8 cellular contexts compared by ENCODE assay signal in the genomic region with DNA sequence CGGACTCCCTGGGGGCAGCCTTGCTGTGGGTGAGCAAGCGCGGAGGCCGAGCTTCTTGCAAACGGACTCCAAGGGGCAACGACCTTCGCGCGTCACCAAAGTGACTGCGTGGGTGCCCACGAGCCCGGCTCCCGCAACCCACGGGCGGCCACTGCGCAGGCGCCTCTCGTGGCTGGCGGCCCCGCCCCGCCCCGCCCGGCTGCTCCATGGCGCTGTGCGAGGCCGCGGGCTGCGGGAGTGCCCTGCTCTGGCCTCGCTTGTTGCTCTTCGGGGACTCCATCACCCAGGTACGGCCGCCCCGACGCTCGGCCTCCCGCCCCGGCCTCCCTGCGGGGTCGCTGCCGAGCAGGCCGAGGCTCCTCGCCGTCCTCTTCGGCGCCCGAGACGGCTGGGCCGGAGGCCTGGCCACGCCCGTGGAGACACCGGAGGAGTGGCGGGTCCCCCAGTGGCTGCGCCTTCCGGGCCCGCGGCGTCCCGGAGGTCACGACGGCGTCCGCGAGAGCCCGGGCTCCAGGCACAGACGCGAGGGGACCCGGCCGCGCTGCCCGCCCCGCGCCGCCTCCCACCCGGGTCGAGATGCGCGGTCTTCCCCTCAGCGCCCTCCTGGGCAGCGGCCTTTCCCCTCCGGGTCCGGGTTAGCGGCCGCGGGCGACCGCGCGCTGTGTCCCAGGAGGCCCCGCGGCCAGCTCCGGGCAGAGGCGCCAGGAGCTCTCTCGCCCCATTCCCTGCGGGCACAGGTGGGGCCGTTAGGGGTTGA. TPM values are rescaled to one million over a fixed set of nuclear protein-coding genes. Genes with fewer than 3 reads are reported as not detected.
DNase-seq lines count a peak whose midpoint lies in the region; ATAC-seq and TF ChIP-seq lines count a peak whose summit lies in the region.

A gene with protein sequence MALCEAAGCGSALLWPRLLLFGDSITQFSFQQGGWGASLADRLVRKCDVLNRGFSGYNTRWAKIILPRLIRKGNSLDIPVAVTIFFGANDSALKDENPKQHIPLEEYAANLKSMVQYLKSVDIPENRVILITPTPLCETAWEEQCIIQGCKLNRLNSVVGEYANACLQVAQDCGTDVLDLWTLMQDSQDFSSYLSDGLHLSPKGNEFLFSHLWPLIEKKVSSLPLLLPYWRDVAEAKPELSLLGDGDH (plus strand): TSS at position 191 of the 757 bp plus-strand sequence. CDS start 16 bp downstream, at position 207.

- no peaks in the 10 kb centered on the region for H3K27me3 Mint-ChIP-seq in Calu3 (ENCODE audit: unreplicated experiment)

- peak within 1 kb of the TSS; percentile 90 for H3K9ac ChIP-seq in adipocyte (ENCODE audit: low read length)

- H3K4me1 ChIP-seq in adipocyte (ENCODE audit: control insufficient read depth, insufficient read depth, low read length), result peaks cover 24% of the 10 kb centered on the region
- peaks cover 0 to 53% (median 29%) of the 10 kb centered on the region in 9 donors for H3K4me1 ChIP-seq in heart right ventricle
- H3K4me1 ChIP-seq in prostate gland (replicated peaks), result no peaks in the 10 kb centered on the region

- TF ChIP-seq CTCF in Calu3 (IDR thresholded peaks at IDR 0.05; ENCODE audit: unreplicated experiment), result no peak
- peak in 4 of 9 donors; percentile 9 to 30 (median 18) for TF ChIP-seq CTCF in heart right ventricle (IDR thresholded peaks at IDR 0.05)
- peak in 2 of 4 experiments; percentile 12 to 15 for TF ChIP-seq CTCF in prostate gland (IDR thresholded peaks at IDR 0.05)

- no peaks in the 10 kb centered on the region for H3K4me1 Mint-ChIP-seq in Calu3 (ENCODE audit: low read depth, unreplicated experiment)

- H3K4me3 Mint-ChIP-seq in Calu3 (ENCODE audit: low read depth, unreplicated experiment), result peak within 1 kb of the TSS; percentile 68

- TF ChIP-seq POLR2A in prostate gland (IDR thresholded peaks at IDR 0.05), result peak; percentile 63

- H3K9me3 ChIP-seq in adipocyte (ENCODE audit: control insufficient read depth, low read length) (no peaks in the 10 kb centered on the region), heart right ventricle (no peaks in the 10 kb centered on the region), prostate gland (no peaks in the 10 kb centered on the region)

- BruUV-seq in Calu3 (replicated peaks; lab: Mats Ljungman, UMichigan), result no TSS peak

- H3K27me3 ChIP-seq in adipocyte (replicated peaks; ENCODE audit: control insufficient read depth, insufficient read depth, low read length) (no peaks in the 10 kb centered on the region), heart right ventricle (no peaks in the 10 kb centered on the region), prostate gland (replicated peaks; ENCODE audit: insufficient read depth) (no peaks in the 10 kb centered on the region)

- ATAC-seq in GM19455 (IDR thresholded peaks at IDR 0.05; ENCODE audit: unreplicated experiment) (peak; percentile 76), heart right ventricle (peak; percentile 82 to 94 (median 90))

- CTCF ChIA-PET in Calu3 (lab: Charles Lee), result interaction anchor here (0.6 to 1.1 kb wide), 4 partner anchors 31 to 107 kb away, joined by 3 to 6 read pairs (median 3); partner anchors contain the start of gene ADAM17

- peak within 1 kb of the TSS; percentile 85 for H3K4me3 ChIP-seq in adipocyte (ENCODE audit: low read length)
- peak within 1 kb of the TSS; percentile 59 to 95 (median 82) for H3K4me3 ChIP-seq in heart right ventricle
- peak within 1 kb of the TSS; percentile 78 to 82 for H3K4me3 ChIP-seq in prostate gland

- peaks cover 38% of the 10 kb centered on the region for H3K36me3 ChIP-seq in adipocyte (ENCODE audit: control insufficient read depth, insufficient read depth, low read length, severe bottlenecking)
- peaks cover 0 to 43% (median 7%) of the 10 kb centered on the region in 9 donors for H3K36me3 ChIP-seq in heart right ventricle
- no peaks in the 10 kb centered on the region for H3K36me3 ChIP-seq in prostate gland

- H3K9me3 Mint-ChIP-seq in Calu3 (ENCODE audit: low read depth, unreplicated experiment), result peaks cover 3% of the 10 kb centered on the region

- intact Hi-C loops in Calu3 (cut with micrococcal nuclease; ENCODE audit: unreplicated experiment), result no loop called here
- intact Hi-C loops in heart right ventricle (cut with DNase I), result loop anchor here in 3 of 10 donors (5.0 to 10.0 kb wide), 3 partner anchors 158 to 290 kb away; partner anchors contain the start of gene YWHAQ (in 1 of the 3)
- intact Hi-C loops in prostate gland (cut with DNase I), result loop anchor here (5.0 kb wide), 2 partner anchors 83 to 158 kb away; partner anchors contain the start of genes ADAM17 and YWHAQ

- peak within 1 kb of the TSS; percentile 64 to 92 (median 90) for H3K27ac ChIP-seq in heart right ventricle
- H3K27ac ChIP-seq in prostate gland, result peak within 1 kb of the TSS; percentile 81 to 83

- peak within 1 kb of the TSS; percentile 37 for H3K27ac Mint-ChIP-seq in Calu3 (ENCODE audit: unreplicated experiment)

- DNase-seq in Calu3 (peak; percentile 53), HK-2 (ENCODE audit: unreplicated experiment) (peak; percentile 64), T follicular helper cell (ENCODE audit: low read depth) (peak; percentile 65), adipocyte (ENCODE audit: low read depth) (peak; percentile 81), heart right ventricle (peak; percentile 40 to 79), prostate gland (ENCODE audit: low spot score) (peak; percentile 39), ureter (ENCODE audit: low spot score) (peak; percentile 60)

- H3K36me3 Mint-ChIP-seq in Calu3 (ENCODE audit: insufficient read depth, unreplicated experiment), result peaks cover 57% of the 10 kb centered on the region

- WGBS in heart right ventricle, 2 donors, result 1% methylated on average over 80 to 95 of the region's 95 CpGs
- WGBS in prostate gland, result 0% methylated on average over 38 of the region's 95 CpGs

RNA-seq across cellular contexts. Expression of the gene that starts here (rescaled TPM):
- total RNA-seq in Calu3 (2022) (22.9 and 25.0 TPM in 2 replicates), heart right ventricle (10 to 100 TPM; 77.1 to 94.5 (median 87.7) TPM), prostate gland (10 to 100 TPM; 48.1 to 61.3 TPM), ureter (51.8 TPM)
- polyA plus RNA-seq in heart right ventricle, result 100 to 1,000 TPM in 1 of 2 donors, 10 to 100 TPM in 1; 77.8 to 103 TPM

Comparison
In these comparisons a context has a peak if more than half of its experiments do, and no peak if none do; other contexts are left out.
1. Peak in every context shown above with its lines: DNase-seq, ATAC-seq, H3K4me3 ChIP-seq and H3K27ac ChIP-seq.